ENCODE assay signal across 9 cellular contexts in the genomic region with DNA sequence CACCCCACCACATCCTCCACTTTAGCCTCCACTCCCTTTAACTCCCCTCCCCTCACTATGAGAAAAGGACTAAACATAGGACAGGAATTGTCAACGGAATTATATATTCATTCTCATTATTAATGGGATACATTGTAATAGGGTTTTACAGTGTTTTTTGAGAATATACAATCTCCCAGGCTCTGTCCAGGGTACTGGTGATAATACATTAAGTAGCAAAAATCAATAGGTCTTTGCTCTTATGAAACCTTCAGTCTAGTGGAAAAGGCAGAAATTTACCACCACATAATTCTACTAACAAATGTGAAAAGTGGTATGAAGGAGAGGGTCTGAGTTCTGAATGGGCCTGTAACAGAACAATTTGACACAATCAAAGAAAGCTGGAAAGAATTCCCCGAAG. TPM values are rescaled to one million over a fixed set of nuclear protein-coding genes. Genes with fewer than 3 reads are reported as not detected.
"Had no signal": no experiment of that assay in that cellular context is flagged by ENCODE, and none has a peak within 500 bp of the region (broad histone marks: within the 10 kb centered on the region; RNA-seq: fewer than 3 reads in every experiment).

No MANE protein-coding gene starts in this region.

- H3K36me3 ChIP-seq: HAP-1 had no signal

- H3K9me3 ChIP-seq: HAP-1 had no signal

- DNase-seq: GOT3, H7, HFFc6, KG1 had no signal

- H3K4me3 ChIP-seq: HAP-1, K562 had no signal

- H3K4me1 ChIP-seq: HAP-1 had no signal

- FAIRE-seq: HTR-8/SVneo, K562 had no signal

- ATAC-seq: K562 had no signal

RNA-seq across cellular contexts. Expression of a gene that starts 28.2 kb away (rescaled TPM):
- total RNA-seq: HFFc6, HT-29 had no signal
- polyA plus RNA-seq: IgD-negative memory B cell had no signal
